8 cellular contexts compared by ENCODE assay signal in genomic region chr12:132710422-132711168, GRCh38. TPM values are rescaled to one million over a fixed set of nuclear protein-coding genes. Genes with fewer than 3 reads are reported as not detected.
DNase-seq lines count a peak whose midpoint lies in the region; ATAC-seq and TF ChIP-seq lines count a peak whose summit lies in the region.

TSS of gene PGAM5 (plus strand) at chr12:132710842. CDS start at chr12:132710877, 35 bp downstream.

- peaks cover 37% of the 10 kb centered on the region for H3K79me2 ChIP-seq in smooth muscle cell (ENCODE audit: low read depth)

- H3K27me3 ChIP-seq in breast epithelium (no peaks in the 10 kb centered on the region), smooth muscle cell (ENCODE audit: low read depth) (no peaks in the 10 kb centered on the region)

- H3K27ac ChIP-seq in VCaP (peak within 1 kb of the TSS; percentile 98), breast epithelium (peak within 1 kb of the TSS; percentile 71), smooth muscle cell (ENCODE audit: low read depth) (peak within 1 kb of the TSS; percentile 53)

- no peak for DNase-seq in AG04449 (ENCODE audit: low read depth, low spot score)
- DNase-seq in NCI-H2196 (lab: John Stamatoyannopoulos, UW; ENCODE audit: unreplicated experiment), result peak; percentile 91
- peak; percentile 78 to 80 for DNase-seq in breast epithelium (ENCODE audit: low spot score in 2 of 2)
- peak; percentile 86 for DNase-seq in iPS-NIHi7 (ENCODE audit: extremely low spot score)
- peak; percentile 32 for DNase-seq in smooth muscle cell (lab: John Stamatoyannopoulos, UW; ENCODE audit: unreplicated experiment)

- H3K9me3 ChIP-seq in breast epithelium, result no peaks in the 10 kb centered on the region
- no peaks in the 10 kb centered on the region for H3K9me3 ChIP-seq in smooth muscle cell (replicated peaks; ENCODE audit: low read depth)

- CTCF ChIA-PET in AG04449 (lab: Yijun Ruan, JAX), result interaction anchor here (1.6 kb wide), 1 partner anchor 296 kb away, joined by 4 read pairs; no protein-coding TSS in a partner anchor

- H3K4me2 ChIP-seq in smooth muscle cell, result peak within 1 kb of the TSS; percentile 94

- H3K36me3 ChIP-seq in breast epithelium, result no peaks in the 10 kb centered on the region
- H3K36me3 ChIP-seq in smooth muscle cell (ENCODE audit: low read depth), result no peaks in the 10 kb centered on the region

- peak within 1 kb of the TSS; percentile 73 for H2AFZ ChIP-seq in smooth muscle cell (ENCODE audit: low read depth)

- no peaks in the 10 kb centered on the region for H3F3A ChIP-seq in smooth muscle cell (ENCODE audit: low read depth)

- peaks cover 27% of the 10 kb centered on the region for H4K20me1 ChIP-seq in smooth muscle cell (ENCODE audit: low read depth)

- TF ChIP-seq CTCF in AG04449 (IDR thresholded peaks at IDR 0.05; ENCODE audit: insufficient read depth, low read length, missing control alignments) (no peak), VCaP (conservative IDR thresholded peaks at IDR 0.05) (no peak), breast epithelium (IDR thresholded peaks at IDR 0.05) (no peak), smooth muscle cell (IDR thresholded peaks at IDR 0.05; ENCODE audit: borderline replicate concordance, insufficient read depth, poor library complexity, severe bottlenecking) (no peak)

- WGBS in smooth muscle cell (ENCODE audit: low lambda C conversion rate), result 1% methylated on average over 90 of the region's 100 CpGs

- intact Hi-C loops in breast epithelium (cut with DNase I; ENCODE audit: low total_unique reads), result no loop called here

- ATAC-seq in GM18873 (IDR thresholded peaks at IDR 0.05; ENCODE audit: low FRiP score, unreplicated experiment) (peak; percentile 68), HG03108 (IDR thresholded peaks at IDR 0.05; ENCODE audit: unreplicated experiment) (peak; percentile 81)

- no peak for TF ChIP-seq POLR2A in breast epithelium (IDR thresholded peaks at IDR 0.05)

- POLR2A ChIA-PET in AG04449 (lab: Yijun Ruan, JAX), result interaction anchor here (0.7 kb wide), 1 partner anchor 10 kb away, joined by 3 read pairs; no protein-coding TSS in a partner anchor

- H3K4me1 ChIP-seq in breast epithelium, result peaks cover 7 to 13% of the 10 kb centered on the region in 2 donors
- H3K4me1 ChIP-seq in smooth muscle cell (ENCODE audit: low read depth), result peaks cover 16% of the 10 kb centered on the region

- peak within 1 kb of the TSS; percentile 80 for H3K9ac ChIP-seq in smooth muscle cell (ENCODE audit: low read depth)

- peak within 1 kb of the TSS; percentile 86 for H3K4me3 ChIP-seq in AG04449 (ENCODE audit: low read depth, low read length)
- peak within 1 kb of the TSS; percentile 91 to 98 (median 94) for H3K4me3 ChIP-seq in breast epithelium
- H3K4me3 ChIP-seq in smooth muscle cell, result peak within 1 kb of the TSS; percentile 98

RNA-seq across cellular contexts. Expression of gene PGAM5, which starts in this region (rescaled TPM):
- total RNA-seq in breast epithelium (10 to 100 TPM; 20.2 to 38.0 (median 22.8) TPM), smooth muscle cell (16.4 and 16.8 TPM in 2 replicates)
- 13.5 and 17.7 TPM in 2 replicates for polyA plus RNA-seq in smooth muscle cell
